In genomic region chr17:62470666-62471379, GRCh38 we compare ENCODE assay signal across 1 cellular context.
TF ChIP-seq lines count a peak whose summit lies in the region.

No MANE protein-coding gene starts in this region.

TF ChIP-seq in GM12878, 131 proteins besides CTCF, POLR2A, EP300 and RAD21:
- TF ChIP-seq SMAD1 (IDR thresholded peaks at IDR 0.05; ENCODE audit: low read depth, partially characterized antibody) (peak; percentile 86), BHLHE40 (IDR thresholded peaks at IDR 0.05; ENCODE audit: borderline replicate concordance in 1 of 2, low read depth in 2 of 2, low read length in 1 of 2) (0 out of 4 replicates have a peak, but pooled peaks of 1 of the 2 experiments have one; percentile 11)
